21 cellular contexts compared by ENCODE assay signal in genomic region chr2:196391149-196391479, GRCh38.
DNase-seq lines count a peak whose midpoint lies in the region; ATAC-seq, FAIRE-seq and TF ChIP-seq lines count a peak whose summit lies in the region.
"Had no signal": no experiment of that assay in that cellular context is flagged by ENCODE, and none has a peak within 500 bp of the region (broad histone marks: within the 10 kb centered on the region; RNA-seq: fewer than 3 reads in every experiment).

No MANE protein-coding gene starts in this region.

- H3K27ac ChIP-seq in brain microvascular endothelial cell: peak overlapping the region; percentile 36

- DNase-seq in brain microvascular endothelial cell (no peak), dermis blood vessel endothelial cell (no peak), frontal cortex (ENCODE audit: low spot score in 2 of 2) (no peak)
- DNase-seq: 8988T; Caco-2; CD4-positive, CD25-positive, alpha-beta regulatory T cell; NCI-H1417 treated with DMSO at 0.1 percent for 48 hours; NCI-H187 treated with DMSO at 0.1 percent for 48 hours; NCI-H2227 treated with DMSO at 0.1 percent for 48 hours; NCI-H510A treated with DMSO at 0.1 percent for 48 hours; NCI-H774 had no signal

- H3K27me3 ChIP-seq in brain microvascular endothelial cell (replicated peaks): no peaks in the 10 kb centered on the region

- H3K36me3 ChIP-seq in brain microvascular endothelial cell (replicated peaks): no peaks in the 10 kb centered on the region

- TF ChIP-seq CTCF in brain microvascular endothelial cell (IDR thresholded peaks at IDR 0.05; ENCODE audit: low read depth, low read length, missing control alignments): no peak

- ATAC-seq in GM18502 (IDR thresholded peaks at IDR 0.05; ENCODE audit: poor library complexity, unreplicated experiment) (peak; percentile 31), GM21786 (IDR thresholded peaks at IDR 0.05; ENCODE audit: unreplicated experiment) (peak; percentile 30), HG03432 (IDR thresholded peaks at IDR 0.05; ENCODE audit: unreplicated experiment) (peak; percentile 44), HG02678 (IDR thresholded peaks at IDR 0.05; ENCODE audit: unreplicated experiment) (no peak), GM21360 (IDR thresholded peaks at IDR 0.05; ENCODE audit: unreplicated experiment) (no peak)
- ATAC-seq: GM23338, HCT116, Right ventricle myocardium inferior had no signal

- no peak overlapping the region for H3K4me3 ChIP-seq in brain microvascular endothelial cell (ENCODE audit: low read depth, low read length)
- H3K4me3 ChIP-seq: GM23338 had no signal

- in situ Hi-C loops in brain microvascular endothelial cell (cut with HindIII; ENCODE audit: low pct_ligation_motif_present, low sequenced_read_pairs): no loop called here

- no peak for FAIRE-seq in frontal cortex (lab: Jason Lieb, UNC)
- FAIRE-seq: G401.6, RCC 7860 had no signal

Comparison
In these comparisons a context has a peak if more than half of its experiments do, and no peak if none do; other contexts are left out.
1. ATAC-seq: peak in GM18502 (single experiment), GM21786 (single experiment) and HG03432 (single experiment); none in HG02678 (single experiment) and GM21360 (single experiment).